6 cellular contexts compared by ENCODE assay signal in genomic region chr3:38242812-38243211, GRCh38. TPM values are rescaled to one million over a fixed set of nuclear protein-coding genes. Genes with fewer than 3 reads are reported as not detected.
"Had no signal": no experiment of that assay in that cellular context is flagged by ENCODE, and none has a peak within 500 bp of the region (broad histone marks: within the 10 kb centered on the region; RNA-seq: fewer than 3 reads in every experiment).

No MANE protein-coding gene starts in this region.

RNA-seq across cellular contexts. Expression of gene SLC22A13, which starts 22.8 kb away (rescaled TPM):
- total RNA-seq: vagina had no signal
- polyA plus RNA-seq: urinary bladder had no signal

RNA-seq across cellular contexts. Expression of gene SLC22A14, which starts 39.3 kb away (rescaled TPM):
- total RNA-seq: stomach, subcutaneous adipose tissue, thyroid gland, ureter had no signal
